ENCODE assay signal across 16 cellular contexts in genomic region chr14:104516906-104517305, GRCh38.
"Had no signal": no experiment of that assay in that cellular context is flagged by ENCODE, and none has a peak within 500 bp of the region (broad histone marks: within the 10 kb centered on the region; RNA-seq: fewer than 3 reads in every experiment).

No MANE protein-coding gene starts in this region.

- H3K4me2 ChIP-seq: hepatocyte had no signal

- H3K4me3 ChIP-seq: hepatocyte, psoas muscle, thoracic aorta, transverse colon had no signal

- H3K4me3 Mint-ChIP-seq: naive B cell; nephron; stimulated activated naive B cell treated with anti-CD40 and anti-IgM and Interleukin-4, amounts not matched to agents 10 μg/mL and 1 μg/mL and 100 μg/mL, for 72 hours; stimulated activated naive CD8-positive, alpha-beta T cell treated with anti-CD3 and anti-CD28 coated beads, Interleukin-15, amount 100 ng/mL, for 72 hours had no signal

- H3K9me3 ChIP-seq: psoas muscle, transverse colon had no signal

- H3K79me2 ChIP-seq: hepatocyte had no signal

- H3K4me1 ChIP-seq: foreskin keratinocyte, psoas muscle, transverse colon had no signal

- H3K27ac Mint-ChIP-seq: naive B cell; nephron; stimulated activated naive B cell treated with anti-CD40 and anti-IgM and Interleukin-4, amounts not matched to agents 10 μg/mL and 1 μg/mL and 100 μg/mL, for 72 hours had no signal

- DNase-seq: effector memory CD4-positive, alpha-beta T cell; foreskin keratinocyte; left colon; mesendoderm; naive B cell; occipital lobe; psoas muscle; retina; stimulated activated CD4-positive, alpha-beta T cell treated with anti-CD3 and anti-CD28 coated beads, Interleukin-4, amount 100 ng/mL, for 4 hours; stimulated activated naive B cell treated with anti-CD40 and anti-IgM and Interleukin-4, amounts not matched to agents 10 μg/mL and 1 μg/mL and 100 μg/mL, for 72 hours; stimulated activated naive CD8-positive, alpha-beta T cell treated with anti-CD3 and anti-CD28 coated beads, Interleukin-15, amount 100 ng/mL, for 72 hours; transverse colon had no signal

- H3K27ac ChIP-seq: foreskin keratinocyte, hepatocyte, psoas muscle, thoracic aorta, transverse colon had no signal

- H3K36me3 Mint-ChIP-seq: stimulated activated naive B cell treated with anti-CD40 and anti-IgM and Interleukin-4, amounts not matched to agents 10 μg/mL and 1 μg/mL and 100 μg/mL, for 72 hours had no signal

- ATAC-seq: foreskin keratinocyte; left colon; psoas muscle; sciatic nerve; stimulated activated naive B cell treated with anti-CD40 and anti-IgM and Interleukin-4, amounts not matched to agents 10 μg/mL and 1 μg/mL and 100 μg/mL, for 72 hours; stimulated activated naive CD8-positive, alpha-beta T cell treated with anti-CD3 and anti-CD28 coated beads, Interleukin-15, amount 100 ng/mL, for 72 hours had no signal

- H3K4me1 Mint-ChIP-seq: naive B cell; nephron; stimulated activated naive B cell treated with anti-CD40 and anti-IgM and Interleukin-4, amounts not matched to agents 10 μg/mL and 1 μg/mL and 100 μg/mL, for 72 hours; stimulated activated naive CD8-positive, alpha-beta T cell treated with anti-CD3 and anti-CD28 coated beads, Interleukin-15, amount 100 ng/mL, for 72 hours had no signal

- H3K36me3 ChIP-seq: thoracic aorta, transverse colon had no signal

- H3K27me3 ChIP-seq: hepatocyte, transverse colon had no signal

- H2AFZ ChIP-seq: hepatocyte had no signal
